Comparison of ENCODE assay signal across 8 cellular contexts in genomic region chr10:60778978-60779668, GRCh38. TPM values are rescaled to one million over a fixed set of nuclear protein-coding genes. Genes with fewer than 3 reads are reported as not detected.
DNase-seq lines count a peak whose midpoint lies in the region; ATAC-seq and TF ChIP-seq lines count a peak whose summit lies in the region.

No MANE protein-coding gene starts in this region.

- H3K4me1 Mint-ChIP-seq in CD8-positive, alpha-beta memory T cell, result peaks cover 21 to 45% (median 40%) of the 10 kb centered on the region in 3 donors
- peaks cover 59% of the 10 kb centered on the region for H3K4me1 Mint-ChIP-seq in brain

- H3K9me3 ChIP-seq in CD8-positive, alpha-beta memory T cell (ENCODE audit: low read length), result no peaks in the 10 kb centered on the region
- H3K9me3 ChIP-seq in HUES48 (ENCODE audit: control insufficient read depth, insufficient read depth, low read length) (no peaks in the 10 kb centered on the region), mucosa of rectum (ENCODE audit: control insufficient read depth in 2 of 2, low read length in 2 of 2) (no peaks in the 10 kb centered on the region)

- H3K27ac Mint-ChIP-seq in CD8-positive, alpha-beta memory T cell, result peak overlapping the region in 5 of 8 donors; percentile 15 to 81 (median 45)
- peak overlapping the region in 4 of 5 experiments; percentile 74 to 85 (median 80) for H3K27ac Mint-ChIP-seq in brain

- peaks cover 0 to 2% (median 0%) of the 10 kb centered on the region in 3 donors for H3K36me3 Mint-ChIP-seq in CD8-positive, alpha-beta memory T cell
- H3K36me3 Mint-ChIP-seq in brain, result peaks cover 4% of the 10 kb centered on the region

- ATAC-seq in GM19438 (IDR thresholded peaks at IDR 0.05; ENCODE audit: low read depth, unreplicated experiment) (peak; percentile 24), esophagus mucosa (no peak)

- H3K9me3 Mint-ChIP-seq in CD8-positive, alpha-beta memory T cell, result no peaks in the 10 kb centered on the region
- peaks cover 0 to 4% (median 3%) of the 10 kb centered on the region in 5 experiments for H3K9me3 Mint-ChIP-seq in brain

- H3K9ac ChIP-seq in HUES48 (ENCODE audit: low read depth, low read length) (peak overlapping the region; percentile 93), mucosa of rectum (ENCODE audit: low read depth in 1 of 2, low read length in 2 of 2) (peak overlapping the region; percentile 34 to 62)

- H3K27me3 ChIP-seq in CD8-positive, alpha-beta memory T cell (ENCODE audit: insufficient read depth, low read length, poor library complexity, severe bottlenecking), result no peaks in the 10 kb centered on the region
- H3K27me3 ChIP-seq in HUES48 (ENCODE audit: control insufficient read depth, insufficient read depth, low read length) (no peaks in the 10 kb centered on the region), mucosa of rectum (ENCODE audit: control insufficient read depth in 2 of 2, insufficient read depth in 2 of 2, low read length in 2 of 2) (no peaks in the 10 kb centered on the region)

- H3K27ac ChIP-seq in CD8-positive, alpha-beta memory T cell (ENCODE audit: low read depth, low read length), result peak overlapping the region; percentile 59
- H3K27ac ChIP-seq in HUES48 (ENCODE audit: low read depth, low read length) (peak overlapping the region; percentile 97), mucosa of rectum (ENCODE audit: low read depth in 2 of 2, low read length in 2 of 2) (peak overlapping the region; percentile 9 to 11)

- peak overlapping the region; percentile 90 to 99 (median 97) for H3K4me3 Mint-ChIP-seq in CD8-positive, alpha-beta memory T cell
- peak overlapping the region; percentile 94 to 99 (median 97) for H3K4me3 Mint-ChIP-seq in brain

- no peaks in the 10 kb centered on the region for H3K36me3 ChIP-seq in CD8-positive, alpha-beta memory T cell (ENCODE audit: insufficient read depth, low read length)
- H3K36me3 ChIP-seq in HUES48 (ENCODE audit: control insufficient read depth, insufficient read depth, low read length) (peaks cover 44% of the 10 kb centered on the region), mucosa of rectum (ENCODE audit: control insufficient read depth in 2 of 2, insufficient read depth in 2 of 2, low read length in 2 of 2) (no peaks in the 10 kb centered on the region)

- TF ChIP-seq CTCF in brain (conservative IDR thresholded peaks at IDR 0.05), result no peak

- CTCF ChIA-PET in CD8-positive, alpha-beta memory T cell (lab: Charles Lee), result interaction anchor here (0.9 to 1.7 kb wide), 3 partner anchors 14 to 972 kb away, joined by 3 to 5 read pairs (median 3); no protein-coding TSS in a partner anchor

- H3K27me3 Mint-ChIP-seq in CD8-positive, alpha-beta memory T cell, result peaks cover 2 to 13% of the 10 kb centered on the region in 2 donors
- no peaks in the 10 kb centered on the region for H3K27me3 Mint-ChIP-seq in brain

- H3K4me3 ChIP-seq in CD8-positive, alpha-beta memory T cell (ENCODE audit: low read length), result peak overlapping the region; percentile 87
- H3K4me3 ChIP-seq in HUES48 (ENCODE audit: low read depth, low read length), result peak overlapping the region; percentile 84
- H3K4me3 ChIP-seq in mucosa of rectum (ENCODE audit: low read length in 2 of 2), result peak overlapping the region; percentile 74 to 79

- peaks cover 6% of the 10 kb centered on the region for H3K4me1 ChIP-seq in CD8-positive, alpha-beta memory T cell (ENCODE audit: insufficient read depth, low read length)
- H3K4me1 ChIP-seq in HUES48 (ENCODE audit: control insufficient read depth, insufficient read depth, low read length) (peaks cover 16% of the 10 kb centered on the region; the same call in 1 of the 2 replicates), mucosa of rectum (ENCODE audit: control insufficient read depth in 2 of 2, insufficient read depth in 2 of 2, low read length in 2 of 2) (peaks cover 0 to 2% of the 10 kb centered on the region in 2 donors)

- DNase-seq in CD8-positive, alpha-beta memory T cell, result no peak
- DNase-seq in activated CD4-positive, alpha-beta T cell treated with anti-CD3 and anti-CD28 coated beads for 48 hours, result no peak
- DNase-seq in NCI-H774 (lab: John Stamatoyannopoulos, UW), result no peak

- POLR2A ChIA-PET in CD8-positive, alpha-beta memory T cell (lab: Charles Lee), result no interaction called here

RNA-seq across cellular contexts. Expression of gene CDK1, which starts 0.8 kb away (rescaled TPM):
- 10 to 100 TPM; 67.9 to 68.8 TPM for total RNA-seq in CD8-positive, alpha-beta memory T cell
- 0.52 TPM for polyA plus RNA-seq in CD8-positive, alpha-beta memory T cell
- 30.6 TPM for polyA plus RNA-seq in brain (ENCODE audit: insufficient read depth, low read depth, low replicate concordance)
- total RNA-seq in esophagus mucosa, result 25.2 TPM

Comparison
In these comparisons a context has a peak if more than half of its experiments do, and no peak if none do; other contexts are left out.
1. H3K27ac ChIP-seq: peak in every context shown above with its lines; median percentile 97 in HUES48; 59 in CD8-positive, alpha-beta memory T cell; 10 in mucosa of rectum.